In the genomic region with DNA sequence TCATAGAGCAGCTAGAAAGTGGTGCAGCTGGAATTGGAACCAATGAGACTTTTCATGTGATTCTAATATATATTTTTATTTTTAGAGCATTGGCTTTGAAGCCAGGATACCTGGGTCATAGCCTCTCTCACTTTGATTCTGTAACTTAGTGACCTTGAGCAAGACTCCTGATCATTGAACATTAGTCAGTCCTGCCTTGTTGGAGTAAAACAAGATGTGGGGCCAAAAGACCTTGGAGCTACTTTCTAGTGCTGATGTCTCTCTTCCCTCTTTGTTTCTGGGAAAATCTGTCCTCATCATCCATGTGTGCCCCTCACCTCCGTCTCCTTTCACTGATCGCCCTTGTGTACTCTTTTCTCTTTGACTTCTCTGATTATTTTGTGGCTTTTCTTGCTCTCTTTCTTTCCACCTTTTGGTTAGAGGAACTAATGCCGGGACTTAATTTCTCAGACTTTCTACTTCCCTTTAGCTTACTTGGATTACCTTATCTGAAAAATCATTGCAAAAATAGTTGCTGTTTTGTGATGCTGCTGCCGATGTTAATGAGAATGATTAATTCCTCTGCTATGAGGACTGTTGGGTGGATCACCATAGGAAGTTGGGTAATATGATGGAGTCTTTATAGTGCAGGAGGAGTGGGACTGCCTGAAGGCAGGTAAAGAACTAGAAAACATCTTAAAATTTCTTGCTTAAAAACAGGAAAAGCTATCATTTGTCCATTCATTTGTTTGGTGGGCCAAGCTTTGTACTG, we compare ENCODE assay signal across 1 cellular context.
TF ChIP-seq lines count a peak whose summit lies in the region.

No MANE protein-coding gene starts in this region.

TF ChIP-seq in HCT116, 20 proteins besides CTCF, POLR2A, EP300 and RAD21 (continued from another document):
- TF ChIP-seq, protein P1, sequence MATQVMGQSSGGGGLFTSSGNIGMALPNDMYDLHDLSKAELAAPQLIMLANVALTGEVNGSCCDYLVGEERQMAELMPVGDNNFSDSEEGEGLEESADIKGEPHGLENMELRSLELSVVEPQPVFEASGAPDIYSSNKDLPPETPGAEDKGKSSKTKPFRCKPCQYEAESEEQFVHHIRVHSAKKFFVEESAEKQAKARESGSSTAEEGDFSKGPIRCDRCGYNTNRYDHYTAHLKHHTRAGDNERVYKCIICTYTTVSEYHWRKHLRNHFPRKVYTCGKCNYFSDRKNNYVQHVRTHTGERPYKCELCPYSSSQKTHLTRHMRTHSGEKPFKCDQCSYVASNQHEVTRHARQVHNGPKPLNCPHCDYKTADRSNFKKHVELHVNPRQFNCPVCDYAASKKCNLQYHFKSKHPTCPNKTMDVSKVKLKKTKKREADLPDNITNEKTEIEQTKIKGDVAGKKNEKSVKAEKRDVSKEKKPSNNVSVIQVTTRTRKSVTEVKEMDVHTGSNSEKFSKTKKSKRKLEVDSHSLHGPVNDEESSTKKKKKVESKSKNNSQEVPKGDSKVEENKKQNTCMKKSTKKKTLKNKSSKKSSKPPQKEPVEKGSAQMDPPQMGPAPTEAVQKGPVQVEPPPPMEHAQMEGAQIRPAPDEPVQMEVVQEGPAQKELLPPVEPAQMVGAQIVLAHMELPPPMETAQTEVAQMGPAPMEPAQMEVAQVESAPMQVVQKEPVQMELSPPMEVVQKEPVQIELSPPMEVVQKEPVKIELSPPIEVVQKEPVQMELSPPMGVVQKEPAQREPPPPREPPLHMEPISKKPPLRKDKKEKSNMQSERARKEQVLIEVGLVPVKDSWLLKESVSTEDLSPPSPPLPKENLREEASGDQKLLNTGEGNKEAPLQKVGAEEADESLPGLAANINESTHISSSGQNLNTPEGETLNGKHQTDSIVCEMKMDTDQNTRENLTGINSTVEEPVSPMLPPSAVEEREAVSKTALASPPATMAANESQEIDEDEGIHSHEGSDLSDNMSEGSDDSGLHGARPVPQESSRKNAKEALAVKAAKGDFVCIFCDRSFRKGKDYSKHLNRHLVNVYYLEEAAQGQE (IDR thresholded peaks at IDR 0.05; ENCODE audit: low read depth) = no peak
- TF ChIP-seq POLR2AphosphoS5 (IDR thresholded peaks at IDR 0.05; ENCODE audit: low read depth, low read length) = no peak
- TF ChIP-seq EZH2 (IDR thresholded peaks at IDR 0.05) = no peak
- TF ChIP-seq YY1 (IDR thresholded peaks at IDR 0.05; ENCODE audit: extremely low read depth, insufficient replicate concordance, low read depth, low read length) = no peak
- no peak for TF ChIP-seq ZNF274 (IDR thresholded peaks at IDR 0.05; ENCODE audit: low read depth, low read length)
- TF ChIP-seq CEBPB (IDR thresholded peaks at IDR 0.05; ENCODE audit: low read depth) = peak; percentile 67
- TF ChIP-seq JUND (IDR thresholded peaks at IDR 0.05) = peak; percentile 59
- peak; percentile 41; the same call in 1 of the 2 replicates for TF ChIP-seq SP1 (IDR thresholded peaks at IDR 0.05; ENCODE audit: low read depth)
- peak; percentile 57; the same call in 1 of the 2 replicates for TF ChIP-seq FOSL1 (IDR thresholded peaks at IDR 0.05; ENCODE audit: low read depth)
- TF ChIP-seq MAX (IDR thresholded peaks at IDR 0.05) = no peak
- TF ChIP-seq SIN3A (IDR thresholded peaks at IDR 0.05; ENCODE audit: low read depth) = no peak
TF ChIP-seq in HCT116: peak in this region for 5.
